ENCODE assay signal across 17 cellular contexts in genomic region chr1:218991089-218991488, GRCh38.
"Had no signal": no experiment of that assay in that cellular context is flagged by ENCODE, and none has a peak within 500 bp of the region (broad histone marks: within the 10 kb centered on the region; RNA-seq: fewer than 3 reads in every experiment).

No MANE protein-coding gene starts in this region.

- H3K4me3 Mint-ChIP-seq: activated B cell treated with CpG ODN at 0.5 μM for 24 hours; activated CD8-positive, alpha-beta T cell treated with anti-CD3 and anti-CD28 coated beads for 36 hours; activated T-cell treated with anti-CD3 and anti-CD28 coated beads, Interleukin-2, amount 50 U/mL, for 4 hours; naive B cell; neural progenitor cell; stimulated activated memory B cell treated with anti-CD40 and anti-IgM and Interleukin-4, amounts not matched to agents 10 μg/mL and 1 μg/mL and 100 μg/mL, for 72 hours had no signal

- H3K4me3 ChIP-seq: cardiac muscle cell, esophagus muscularis mucosa, left ventricle myocardium inferior, neural progenitor cell, right atrium auricular region had no signal

- H3K9ac ChIP-seq: neural progenitor cell, parathyroid adenoma had no signal

- H3K27ac Mint-ChIP-seq: activated B cell treated with CpG ODN at 0.5 μM for 24 hours; activated CD8-positive, alpha-beta T cell treated with anti-CD3 and anti-CD28 coated beads for 36 hours; naive B cell; neural progenitor cell; stimulated activated memory B cell treated with anti-CD40 and anti-IgM and Interleukin-4, amounts not matched to agents 10 μg/mL and 1 μg/mL and 100 μg/mL, for 72 hours had no signal

- ATAC-seq: activated CD8-positive, alpha-beta T cell treated with anti-CD3 and anti-CD28 coated beads for 36 hours; activated T-cell treated with anti-CD3 and anti-CD28 coated beads, Interleukin-2, amount 50 U/mL, for 4 hours; stimulated activated memory B cell treated with anti-CD40 and anti-IgM and Interleukin-4, amounts not matched to agents 10 μg/mL and 1 μg/mL and 100 μg/mL, for 72 hours had no signal

- H2AFZ ChIP-seq: neural progenitor cell, parathyroid adenoma had no signal

- H3K27ac ChIP-seq: cardiac muscle cell, esophagus muscularis mucosa, left ventricle myocardium inferior, neural progenitor cell, parathyroid adenoma, right atrium auricular region had no signal

- H3K4me1 Mint-ChIP-seq: activated B cell treated with CpG ODN at 0.5 μM for 24 hours; naive B cell; neural progenitor cell; stimulated activated memory B cell treated with anti-CD40 and anti-IgM and Interleukin-4, amounts not matched to agents 10 μg/mL and 1 μg/mL and 100 μg/mL, for 72 hours had no signal

- DNase-seq: activated B cell treated with CpG ODN at 0.5 μM for 24 hours; activated CD4-positive, alpha-beta T cell treated with anti-CD3 and anti-CD28 coated beads for 48 hours; activated CD8-positive, alpha-beta T cell treated with anti-CD3 and anti-CD28 coated beads for 36 hours; activated effector memory CD4-positive, alpha-beta T cell treated with Interleukin-2 at 50 U/mL for 16 hours; activated naive CD4-positive, alpha-beta T cell treated with anti-CD3 and anti-CD28 coated beads, Interleukin-2, amount 50 U/mL, for 16 hours; activated T-cell treated with anti-CD3 and anti-CD28 coated beads, Interleukin-2, amount 50 U/mL, for 4 hours; glutamatergic neuron; hypothalamus; left ventricle myocardium inferior; naive B cell; stimulated activated CD4-positive, alpha-beta T cell treated with anti-CD3 and anti-CD28 coated beads, Interleukin-2, amount 100 ng/mL, for 48 hours had no signal

- H3K27me3 ChIP-seq: cardiac muscle cell, esophagus muscularis mucosa, neural progenitor cell, right atrium auricular region had no signal

- H3K9me3 ChIP-seq: esophagus muscularis mucosa, right atrium auricular region had no signal

- H3K36me3 Mint-ChIP-seq: naive B cell; neural progenitor cell; stimulated activated memory B cell treated with anti-CD40 and anti-IgM and Interleukin-4, amounts not matched to agents 10 μg/mL and 1 μg/mL and 100 μg/mL, for 72 hours had no signal

- H3K36me3 ChIP-seq: cardiac muscle cell, esophagus muscularis mucosa, left ventricle myocardium inferior, neural progenitor cell, right atrium auricular region had no signal

- H3K27me3 Mint-ChIP-seq: activated B cell treated with CpG ODN at 0.5 μM for 24 hours; activated CD8-positive, alpha-beta T cell treated with anti-CD3 and anti-CD28 coated beads for 36 hours; stimulated activated memory B cell treated with anti-CD40 and anti-IgM and Interleukin-4, amounts not matched to agents 10 μg/mL and 1 μg/mL and 100 μg/mL, for 72 hours had no signal

- H3K4me1 ChIP-seq: esophagus muscularis mucosa, left ventricle myocardium inferior, neural progenitor cell, parathyroid adenoma, right atrium auricular region had no signal

- H3K4me2 ChIP-seq: neural progenitor cell had no signal

- H3K79me2 ChIP-seq: parathyroid adenoma had no signal

- H3K9me3 Mint-ChIP-seq: activated CD8-positive, alpha-beta T cell treated with anti-CD3 and anti-CD28 coated beads for 36 hours; stimulated activated memory B cell treated with anti-CD40 and anti-IgM and Interleukin-4, amounts not matched to agents 10 μg/mL and 1 μg/mL and 100 μg/mL, for 72 hours had no signal
